14 cellular contexts compared by ENCODE assay signal in genomic region chr3:123782488-123782887, GRCh38.
A peak's percentile ranks its signal among the peaks of the same experiment; 100 is the strongest.
DNase-seq lines count a peak whose midpoint lies in the region; ATAC-seq and TF ChIP-seq lines count a peak whose summit lies in the region.
"Had no signal": no experiment of that assay in that cellular context is flagged by ENCODE, and none has a peak within 500 bp of the region (broad histone marks: within the 10 kb centered on the region; RNA-seq: fewer than 3 reads in every experiment).

No MANE protein-coding gene starts in this region.

- ATAC-seq in gastroesophageal sphincter: no peak
- ATAC-seq in HG02884 (IDR thresholded peaks at IDR 0.05; ENCODE audit: unreplicated experiment): no peak
- ATAC-seq: K562 had no signal

- H3K27me3 ChIP-seq in SK-N-SH (ENCODE audit: insufficient read depth) (no peaks in the 10 kb centered on the region), gastroesophageal sphincter (no peaks in the 10 kb centered on the region), smooth muscle cell (ENCODE audit: low read depth) (no peaks in the 10 kb centered on the region), tibial nerve (no peaks in the 10 kb centered on the region)

- CTCF ChIA-PET in SK-N-SH (lab: Yijun Ruan, JAX): no interaction called here

- WGBS in SK-N-SH (ENCODE audit: low lambda C conversion rate): 26% methylated on average over 4 of the region's 4 CpGs
- WGBS in gastroesophageal sphincter (ENCODE audit: low coverage in 1 of 2), 2 donors: 38 to 41% methylated on average over 4 of the region's 4 CpGs
- WGBS in smooth muscle cell (ENCODE audit: low lambda C conversion rate): 12% methylated on average over 4 of the region's 4 CpGs
- WGBS in tibial nerve, 2 donors: 61 to 64% methylated on average over 4 of the region's 4 CpGs

- H3K79me2 ChIP-seq in SK-N-SH (ENCODE audit: insufficient read depth) (peaks cover 77% of the 10 kb centered on the region), smooth muscle cell (ENCODE audit: low read depth) (no peaks in the 10 kb centered on the region)

- in situ Hi-C loops in GM13977 (cut with MboI; ENCODE audit: low pct_unique_long_range_greater_than_20kb, low sequenced_read_pairs, unreplicated experiment): no loop called here

- H2AFZ ChIP-seq in SK-N-SH (ENCODE audit: low read depth) (no peak overlapping the region), smooth muscle cell (ENCODE audit: low read depth) (peak overlapping the region; percentile 2)

- no peaks in the 10 kb centered on the region for H3K9me2 ChIP-seq in SK-N-SH

- H3F3A ChIP-seq in SK-N-SH (replicated peaks; ENCODE audit: insufficient read depth) (peaks cover 33% of the 10 kb centered on the region), smooth muscle cell (ENCODE audit: low read depth) (peaks cover 15% of the 10 kb centered on the region)

- H3K9ac ChIP-seq in SK-N-SH: peak overlapping the region; percentile 6; the same call in 1 of the 2 replicates
- H3K9ac ChIP-seq in smooth muscle cell (ENCODE audit: low read depth): no peak overlapping the region

- TF ChIP-seq EP300 in SK-N-SH (IDR thresholded peaks at IDR 0.05; ENCODE audit: borderline replicate concordance in 1 of 2, low read depth in 1 of 2, low read length in 1 of 2) (peak; percentile 32 to 88; a peak in 3 of 4 replicates), gastroesophageal sphincter (IDR thresholded peaks at IDR 0.05) (no peak), tibial nerve (IDR thresholded peaks at IDR 0.05) (no peak)

- H4K20me1 ChIP-seq in SK-N-SH (ENCODE audit: insufficient read depth) (no peaks in the 10 kb centered on the region), smooth muscle cell (ENCODE audit: low read depth) (no peaks in the 10 kb centered on the region)

- H3K4me3 ChIP-seq in SK-N-SH (ENCODE audit: low read depth in 2 of 2, low read length in 1 of 2): no peak overlapping the region
- no peak overlapping the region for H3K4me3 ChIP-seq in gastroesophageal sphincter
- no peak overlapping the region for H3K4me3 ChIP-seq in smooth muscle cell
- H3K4me3 ChIP-seq in tibial nerve: no peak overlapping the region
- H3K4me3 ChIP-seq: K562 had no signal

- POLR2A ChIA-PET in SK-N-SH (lab: Yijun Ruan, JAX): no interaction called here

- DNase-seq in GM13977 (ENCODE audit: low spot score): peak; percentile 30
- peak; percentile 75 for DNase-seq in SK-N-SH
- DNase-seq in smooth muscle cell (lab: John Stamatoyannopoulos, UW; ENCODE audit: unreplicated experiment): no peak
- DNase-seq in activated CD4-positive, alpha-beta T cell treated with anti-CD3 and anti-CD28 coated beads for 48 hours: no peak
- DNase-seq in activated CD4-positive, alpha-beta T cell treated with anti-CD3 and anti-CD28 coated beads, Interleukin-2, amount 50 U/mL, for 48 hours: no peak
- no peak for DNase-seq in tibial nerve (ENCODE audit: low spot score in 2 of 2)
- DNase-seq: Calu3; CD4-positive, alpha-beta T cell; H9; NCI-H1436 treated with DMSO at 0.1 percent for 48 hours; NCI-H2081 treated with DMSO at 0.1 percent for 48 hours had no signal

- H3K4me2 ChIP-seq in SK-N-SH (no peak overlapping the region), smooth muscle cell (peak overlapping the region; percentile 57)

- H3K4me1 ChIP-seq in SK-N-SH (ENCODE audit: control insufficient read depth in 1 of 2, insufficient read depth in 2 of 2, low read depth in 1 of 2, low read length in 1 of 2): peaks cover 39 to 52% of the 10 kb centered on the region in 2 experiments
- peaks cover 9 to 64% (median 25%) of the 10 kb centered on the region in 3 donors for H3K4me1 ChIP-seq in gastroesophageal sphincter
- H3K4me1 ChIP-seq in smooth muscle cell (ENCODE audit: low read depth): peaks cover 13% of the 10 kb centered on the region
- H3K4me1 ChIP-seq in tibial nerve: peaks cover 0 to 6% (median 2%) of the 10 kb centered on the region in 4 donors

- TF ChIP-seq CTCF in GM13977 (IDR thresholded peaks at IDR 0.05; ENCODE audit: extremely low read depth, insufficient read depth, missing control alignments): no peak
- TF ChIP-seq CTCF in SK-N-SH (IDR thresholded peaks at IDR 0.05): no peak
- TF ChIP-seq CTCF in gastroesophageal sphincter (IDR thresholded peaks at IDR 0.05): no peak
- no peak for TF ChIP-seq CTCF in smooth muscle cell (IDR thresholded peaks at IDR 0.05; ENCODE audit: borderline replicate concordance, insufficient read depth, poor library complexity, severe bottlenecking)
- no peak for TF ChIP-seq CTCF in tibial nerve (IDR thresholded peaks at IDR 0.05)

- no peaks in the 10 kb centered on the region for H3K9me3 ChIP-seq in SK-N-SH
- no peaks in the 10 kb centered on the region for H3K9me3 ChIP-seq in gastroesophageal sphincter
- H3K9me3 ChIP-seq in smooth muscle cell (replicated peaks; ENCODE audit: low read depth): no peaks in the 10 kb centered on the region
- no peaks in the 10 kb centered on the region for H3K9me3 ChIP-seq in tibial nerve

- TF ChIP-seq RAD21 in SK-N-SH (IDR thresholded peaks at IDR 0.05; ENCODE audit: low read length): no peak; the same call in 1 of the 2 replicates

- H3K27ac ChIP-seq in SK-N-SH (ENCODE audit: low read depth in 2 of 2, low read length in 1 of 2) (peak overlapping the region; percentile 63 to 99), gastroesophageal sphincter (peak overlapping the region in 3 of 4 donors; percentile 72 to 84 (median 76)), smooth muscle cell (ENCODE audit: low read depth) (peak overlapping the region; percentile 86), tibial nerve (no peak overlapping the region)

- TF ChIP-seq POLR2A in gastroesophageal sphincter (IDR thresholded peaks at IDR 0.05) (no peak), tibial nerve (IDR thresholded peaks at IDR 0.05) (no peak)

- H3K36me3 ChIP-seq in SK-N-SH (replicated peaks in 1 of 2; ENCODE audit: control insufficient read depth in 1 of 2, insufficient read depth in 2 of 2, low read length in 1 of 2) (peaks cover 31 to 47% of the 10 kb centered on the region in 2 experiments), gastroesophageal sphincter (no peaks in the 10 kb centered on the region), smooth muscle cell (ENCODE audit: low read depth) (no peaks in the 10 kb centered on the region), tibial nerve (no peaks in the 10 kb centered on the region)

TF ChIP-seq in SK-N-SH, 30 proteins besides CTCF, POLR2A, EP300 and RAD21 (continues in another document):
- no peak for TF ChIP-seq TAF1 (IDR thresholded peaks at IDR 0.05; ENCODE audit: borderline replicate concordance, low read depth, low read length)
- peak; percentile 88 for TF ChIP-seq GATA2 (CRISPR knock-in tag; IDR thresholded peaks at IDR 0.05)
- no peak for TF ChIP-seq USF2 (IDR thresholded peaks at IDR 0.05; ENCODE audit: borderline replicate concordance, low read depth, low read length)
- TF ChIP-seq USF1 (IDR thresholded peaks at IDR 0.05; ENCODE audit: borderline replicate concordance, low read depth): no peak
- TF ChIP-seq TCF12 (IDR thresholded peaks at IDR 0.05): peak; percentile 89
- peak; percentile 51; the same call in 1 of the 2 replicates for TF ChIP-seq FOXM1 (IDR thresholded peaks at IDR 0.05; ENCODE audit: low read depth)
- TF ChIP-seq SIN3A (IDR thresholded peaks at IDR 0.05; ENCODE audit: borderline replicate concordance, low read depth, low read length): no peak
- no peak for TF ChIP-seq GABPA (IDR thresholded peaks at IDR 0.05; ENCODE audit: low read depth)
- no peak for TF ChIP-seq RXRA (IDR thresholded peaks at IDR 0.05; ENCODE audit: borderline replicate concordance, low read depth)
- TF ChIP-seq ZBTB33 (IDR thresholded peaks at IDR 0.05; ENCODE audit: borderline replicate concordance, low read depth): no peak
- no peak for TF ChIP-seq RFX5 (IDR thresholded peaks at IDR 0.05; ENCODE audit: low read length)
- no peak for TF ChIP-seq ELF1 (IDR thresholded peaks at IDR 0.05)
- TF ChIP-seq SMC3 (IDR thresholded peaks at IDR 0.05; ENCODE audit: low read depth, low read length): no peak
- TF ChIP-seq CHD2 (IDR thresholded peaks at IDR 0.05; ENCODE audit: low read length, partially characterized antibody): peak; percentile 74
- no peak for TF ChIP-seq YY1 (IDR thresholded peaks at IDR 0.05; ENCODE audit: low read depth)

Comparison
In these comparisons a context has a peak if more than half of its experiments do, and no peak if none do; other contexts are left out.
1. DNase-seq: peak in GM13977 (single experiment) and SK-N-SH (single experiment); none in smooth muscle cell (single experiment), activated CD4-positive, alpha-beta T cell treated with anti-CD3 and anti-CD28 coated beads for 48 hours (single experiment), activated CD4-positive, alpha-beta T cell treated with anti-CD3 and anti-CD28 coated beads, Interleukin-2, amount 50 U/mL, for 48 hours (0 of 2) and tibial nerve (0 of 2).
2. H3K27ac ChIP-seq: peak in SK-N-SH (2 of 2), gastroesophageal sphincter (3 of 4) and smooth muscle cell (single experiment); none in tibial nerve (0 of 4).